In the genomic region with DNA sequence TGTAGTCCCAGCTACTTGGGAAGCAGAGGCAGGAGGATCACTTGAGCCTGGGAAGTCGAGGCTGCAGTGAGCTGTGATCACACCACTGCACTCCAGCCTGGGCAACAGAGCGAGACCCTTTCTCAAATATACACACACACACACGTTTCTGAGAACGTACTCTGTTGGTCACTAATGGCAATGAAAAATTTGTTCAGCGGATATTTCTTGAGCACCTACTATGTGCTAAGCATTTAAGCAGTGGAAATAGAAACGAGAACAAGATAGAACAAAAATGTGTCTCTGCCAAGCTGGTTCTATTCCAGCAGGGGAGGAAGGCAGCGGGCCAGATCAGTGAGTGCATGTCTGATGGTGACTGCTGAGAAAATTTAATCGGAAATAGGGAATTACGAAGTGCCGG, we compare ENCODE assay signal across 1 cellular context.
TF ChIP-seq lines count a peak whose summit lies in the region.

No MANE protein-coding gene starts in this region.

TF ChIP-seq in HepG2, 621 proteins besides CTCF, POLR2A, EP300 and RAD21:
- TF ChIP-seq ZKSCAN1 (IDR thresholded peaks at IDR 0.05; ENCODE audit: low read length) (peak; percentile 84), ZNF225 (CRISPR knock-in tag; IDR thresholded peaks at IDR 0.05) (no peak), HINFP (CRISPR knock-in tag; IDR thresholded peaks at IDR 0.05; ENCODE audit: low read depth) (no peak)
TF ChIP-seq in HepG2: peak in this region for 1.
